8 cellular contexts compared by ENCODE assay signal in genomic region chr13:74290324-74290773, GRCh38.
A peak's percentile ranks its signal among the peaks of the same experiment; 100 is the strongest.
DNase-seq lines count a peak whose midpoint lies in the region; ATAC-seq and TF ChIP-seq lines count a peak whose summit lies in the region.

No MANE protein-coding gene starts in this region.

- H2AFZ ChIP-seq in parathyroid adenoma: peak overlapping the region; percentile 56

- H3K27ac ChIP-seq in parathyroid adenoma: peak overlapping the region; percentile 47

- no peak overlapping the region for H3K9ac ChIP-seq in parathyroid adenoma

- H3K27me3 ChIP-seq in parathyroid adenoma (ENCODE audit: control insufficient read depth, insufficient read depth, low read length): no peaks in the 10 kb centered on the region

- peak overlapping the region; percentile 51 for H3K27ac Mint-ChIP-seq in activated naive CD4-positive, alpha-beta T cell treated with anti-CD3 and anti-CD28 coated beads for 36 hours

- TF ChIP-seq CTCF in parathyroid adenoma (IDR thresholded peaks at IDR 0.05): no peak

- H3K36me3 Mint-ChIP-seq in activated naive CD4-positive, alpha-beta T cell treated with anti-CD3 and anti-CD28 coated beads for 36 hours (ENCODE audit: low read depth): no peaks in the 10 kb centered on the region

- H3K4me1 Mint-ChIP-seq in activated naive CD4-positive, alpha-beta T cell treated with anti-CD3 and anti-CD28 coated beads for 36 hours (ENCODE audit: low read depth): peaks cover 54% of the 10 kb centered on the region

- peaks cover 6% of the 10 kb centered on the region for H3K4me1 ChIP-seq in parathyroid adenoma

- no peaks in the 10 kb centered on the region for H3K36me3 ChIP-seq in parathyroid adenoma (ENCODE audit: control insufficient read depth, insufficient read depth, low read length)

- DNase-seq in AG20443 (ENCODE audit: low spot score): peak; percentile 47
- peak; percentile 59 for DNase-seq in NCI-H510A treated with DMSO at 0.1 percent for 48 hours (lab: John Stamatoyannopoulos, UW)
- peak; percentile 69 for DNase-seq in activated naive CD4-positive, alpha-beta T cell treated with anti-CD3 and anti-CD28 coated beads for 36 hours
- DNase-seq in glomerular endothelial cell (ENCODE audit: extremely low read depth, low read depth, low spot score): peak; percentile 34

- H3K9me3 ChIP-seq in parathyroid adenoma (ENCODE audit: control insufficient read depth, low read length): no peaks in the 10 kb centered on the region

- H3K4me3 ChIP-seq in parathyroid adenoma (ENCODE audit: low read depth, low read length): peak overlapping the region; percentile 30

- no peaks in the 10 kb centered on the region for H3K79me2 ChIP-seq in parathyroid adenoma

- ATAC-seq in GM18907 (IDR thresholded peaks at IDR 0.05; ENCODE audit: unreplicated experiment) (peak; percentile 80), HG03097 (IDR thresholded peaks at IDR 0.05; ENCODE audit: low FRiP score, unreplicated experiment) (peak; percentile 44), HG03108 (IDR thresholded peaks at IDR 0.05; ENCODE audit: unreplicated experiment) (no peak)

- peak overlapping the region; percentile 64 for H3K4me3 Mint-ChIP-seq in activated naive CD4-positive, alpha-beta T cell treated with anti-CD3 and anti-CD28 coated beads for 36 hours

- no peaks in the 10 kb centered on the region for H3K27me3 Mint-ChIP-seq in activated naive CD4-positive, alpha-beta T cell treated with anti-CD3 and anti-CD28 coated beads for 36 hours (ENCODE audit: low read depth)

- CTCF ChIA-PET in activated naive CD4-positive, alpha-beta T cell treated with anti-CD3 and anti-CD28 coated beads for 36 hours (lab: Charles Lee): interaction anchor here (0.8 kb wide), 1 partner anchor 40 kb away, joined by 3 read pairs; no protein-coding TSS in a partner anchor

- H3K4me2 ChIP-seq in parathyroid adenoma (ENCODE audit: low read length): peak overlapping the region; percentile 59

- intact Hi-C loops in activated naive CD4-positive, alpha-beta T cell treated with anti-CD3 and anti-CD28 coated beads for 36 hours (cut with micrococcal nuclease): no loop called here

- no peaks in the 10 kb centered on the region for H3K9me3 Mint-ChIP-seq in activated naive CD4-positive, alpha-beta T cell treated with anti-CD3 and anti-CD28 coated beads for 36 hours
